8 cellular contexts compared by ENCODE assay signal in genomic region chr6:41936073-41936837, GRCh38. TPM values are rescaled to one million over a fixed set of nuclear protein-coding genes. Genes with fewer than 3 reads are reported as not detected.
DNase-seq lines count a peak whose midpoint lies in the region; TF ChIP-seq lines count a peak whose summit lies in the region.

No MANE protein-coding gene starts in this region.

- WGBS in GM23248 (ENCODE audit: low coverage in 1 of 2, low lambda C conversion rate in 2 of 2, missing lambda C conversion rate in 2 of 2), 2 experiments, result 27 to 29% methylated on average over 10 of the region's 10 CpGs

- H3K4me1 ChIP-seq in GM23248 (ENCODE audit: insufficient read depth) (peaks cover 37% of the 10 kb centered on the region), right atrium auricular region (peaks cover 5 to 51% of the 10 kb centered on the region in 2 donors)

- H3K27me3 ChIP-seq in GM23248 (replicated peaks; ENCODE audit: insufficient read depth), result no peaks in the 10 kb centered on the region
- no peaks in the 10 kb centered on the region for H3K27me3 ChIP-seq in right atrium auricular region

- no peak overlapping the region for H2AFZ ChIP-seq in GM23248

- H3K9me3 ChIP-seq in GM23248 (ENCODE audit: low read depth) (no peaks in the 10 kb centered on the region), right atrium auricular region (no peaks in the 10 kb centered on the region)

- H3K9me2 ChIP-seq in GM23248 (ENCODE audit: insufficient read depth), result no peaks in the 10 kb centered on the region

- peak; percentile 85 to 87 for TF ChIP-seq CTCF in right atrium auricular region (IDR thresholded peaks at IDR 0.05)
- peak; percentile 95 for TF ChIP-seq CTCF in retinal pigment epithelial cell (conservative IDR thresholded peaks at IDR 0.05; ENCODE audit: low read depth, low read length)

- no peaks in the 10 kb centered on the region for H4K20me1 ChIP-seq in GM23248 (ENCODE audit: insufficient read depth)

- peaks cover 37% of the 10 kb centered on the region for H3K36me3 ChIP-seq in GM23248 (ENCODE audit: low read depth)
- peaks cover 54% of the 10 kb centered on the region for H3K36me3 ChIP-seq in right atrium auricular region

- peaks cover 50% of the 10 kb centered on the region for H3F3A ChIP-seq in GM23248 (ENCODE audit: insufficient read depth)

- H3K4me3 ChIP-seq in GM23248, result no peak overlapping the region
- no peak overlapping the region for H3K4me3 ChIP-seq in right atrium auricular region
- H3K4me3 ChIP-seq in retinal pigment epithelial cell (ENCODE audit: low read length), result no peak overlapping the region

- in situ Hi-C loops in GM23248 (cut with MboI), result loop anchor here (5.0 kb wide), 1 partner anchor 89 kb away; no protein-coding TSS in a partner anchor

- DNase-seq in DMS114 treated with DMSO at 0.1 percent for 48 hours (lab: John Stamatoyannopoulos, UW; ENCODE audit: unreplicated experiment) (peak; percentile 78), GM23248 (peak; percentile 94), NAMALWA (ENCODE audit: low spot score) (peak; percentile 89), T-helper 1 cell (peak; percentile 42 to 99 (median 59)), anterior cingulate cortex (lab: John Stamatoyannopoulos, UW) (peak in 56 of 58 donors; percentile 7 to 89 (median 68)), right atrium auricular region (ENCODE audit: low spot score) (peak; percentile 78), retinal pigment epithelial cell (ENCODE audit: low read depth) (peak; percentile 42), NCI-H1048 (lab: John Stamatoyannopoulos, UW) (no peak)

- H3K4me2 ChIP-seq in GM23248 (ENCODE audit: unreplicated experiment), result no peak overlapping the region

- peak overlapping the region; percentile 53 for H3K9ac ChIP-seq in GM23248

- H3K79me2 ChIP-seq in GM23248 (ENCODE audit: insufficient read depth), result peaks cover 58% of the 10 kb centered on the region

- peak overlapping the region; percentile 60 for H3K27ac ChIP-seq in GM23248
- H3K27ac ChIP-seq in right atrium auricular region, result peak overlapping the region; percentile 33 to 85

RNA-seq across cellular contexts. Expression of gene CCND3, which starts 5.4 kb away (rescaled TPM):
- total RNA-seq in GM23248 (2014; rRNA removed; shearing (Covaris generic)), result 47.8 and 48.1 TPM in 2 replicates
- 70.7 and 73.6 TPM in 2 replicates for polyA plus RNA-seq in GM23248 (2016; fragmentation: Nextera tagmentation; extraction: Ambion mirVana)
- total RNA-seq in right atrium auricular region, result 100 to 1,000 TPM in 1 of 2 donors, 10 to 100 TPM in 1; 78.7 to 129 TPM

RNA-seq across cellular contexts. Expression of gene BYSL, which starts 15.0 kb away (rescaled TPM):
- 11.0 and 12.3 TPM in 2 replicates for total RNA-seq in GM23248 (2014; rRNA removed; shearing (Covaris generic))
- polyA plus RNA-seq in GM23248 (2016; fragmentation: Nextera tagmentation; extraction: Ambion mirVana), result 28.0 and 30.2 TPM in 2 replicates
- 1 to 10 TPM; 3.0 to 7.6 TPM for total RNA-seq in right atrium auricular region

RNA-seq across cellular contexts. Expression of gene MED20, which starts 15.3 kb away (rescaled TPM):
- 21.0 and 30.6 TPM in 2 replicates for total RNA-seq in GM23248 (2014; rRNA removed; shearing (Covaris generic))
- polyA plus RNA-seq in GM23248 (2016; fragmentation: Nextera tagmentation; extraction: Ambion mirVana), result 24.2 and 25.5 TPM in 2 replicates
- 1 to 10 TPM; 8.6 to 8.8 TPM for total RNA-seq in right atrium auricular region

RNA-seq across cellular contexts. Expression of gene USP49, which starts 41.1 kb away (rescaled TPM):
- total RNA-seq in GM23248 (2014; rRNA removed; shearing (Covaris generic)), result 0.97 and 2.4 TPM in 2 replicates
- 0.70 and 1.2 TPM in 2 replicates for polyA plus RNA-seq in GM23248 (2016; fragmentation: Nextera tagmentation; extraction: Ambion mirVana)
- total RNA-seq in right atrium auricular region, result 1 to 10 TPM; 1.3 to 1.7 TPM
